ENCODE assay signal across 2 cellular contexts in the genomic region with DNA sequence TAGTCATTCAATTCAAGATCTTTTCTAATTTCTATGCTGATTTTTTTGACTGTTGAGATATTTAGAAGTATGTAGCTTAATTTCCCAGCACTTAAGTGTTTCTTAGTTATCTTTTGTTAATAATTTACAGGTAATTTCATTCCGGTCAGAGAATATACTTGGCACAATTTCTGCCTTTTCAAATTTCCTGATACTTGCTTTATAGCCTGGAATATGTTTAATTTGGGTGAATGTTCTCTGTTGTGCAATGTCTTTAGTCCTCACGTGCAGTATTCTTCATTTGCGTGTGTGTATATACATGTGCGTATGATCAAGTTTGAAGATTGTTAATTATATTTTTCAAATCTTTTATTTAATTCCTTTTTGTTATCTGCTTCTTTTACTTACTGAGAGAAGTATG.
TF ChIP-seq lines count a peak whose summit lies in the region.

No MANE protein-coding gene starts in this region.

TF ChIP-seq in SK-N-SH, 30 proteins besides CTCF, POLR2A, EP300 and RAD21 (continued from another document):
- TF ChIP-seq, protein P1, sequence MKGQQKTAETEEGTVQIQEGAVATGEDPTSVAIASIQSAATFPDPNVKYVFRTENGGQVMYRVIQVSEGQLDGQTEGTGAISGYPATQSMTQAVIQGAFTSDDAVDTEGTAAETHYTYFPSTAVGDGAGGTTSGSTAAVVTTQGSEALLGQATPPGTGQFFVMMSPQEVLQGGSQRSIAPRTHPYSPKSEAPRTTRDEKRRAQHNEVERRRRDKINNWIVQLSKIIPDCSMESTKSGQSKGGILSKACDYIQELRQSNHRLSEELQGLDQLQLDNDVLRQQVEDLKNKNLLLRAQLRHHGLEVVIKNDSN (IDR thresholded peaks at IDR 0.05; ENCODE audit: borderline replicate concordance, low read depth): no peak
- TF ChIP-seq, protein P2, sequence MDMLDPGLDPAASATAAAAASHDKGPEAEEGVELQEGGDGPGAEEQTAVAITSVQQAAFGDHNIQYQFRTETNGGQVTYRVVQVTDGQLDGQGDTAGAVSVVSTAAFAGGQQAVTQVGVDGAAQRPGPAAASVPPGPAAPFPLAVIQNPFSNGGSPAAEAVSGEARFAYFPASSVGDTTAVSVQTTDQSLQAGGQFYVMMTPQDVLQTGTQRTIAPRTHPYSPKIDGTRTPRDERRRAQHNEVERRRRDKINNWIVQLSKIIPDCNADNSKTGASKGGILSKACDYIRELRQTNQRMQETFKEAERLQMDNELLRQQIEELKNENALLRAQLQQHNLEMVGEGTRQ (IDR thresholded peaks at IDR 0.05; ENCODE audit: borderline replicate concordance, low read depth, low read length): no peak
- TF ChIP-seq MXI1 (IDR thresholded peaks at IDR 0.05; ENCODE audit: low read depth, low read length) (no peak), EZH2phosphoT487 (IDR thresholded peaks at IDR 0.05; ENCODE audit: borderline replicate concordance, low read depth) (no peak), SIN3A (IDR thresholded peaks at IDR 0.05; ENCODE audit: borderline replicate concordance, low read depth, low read length) (no peak)

TF ChIP-seq in SK-N-SH treated with all-trans-retinoic acid at 6 μM for 48 hours, 23 proteins besides CTCF, POLR2A, EP300 and RAD21 (continued from another document):
- TF ChIP-seq, protein P3, sequence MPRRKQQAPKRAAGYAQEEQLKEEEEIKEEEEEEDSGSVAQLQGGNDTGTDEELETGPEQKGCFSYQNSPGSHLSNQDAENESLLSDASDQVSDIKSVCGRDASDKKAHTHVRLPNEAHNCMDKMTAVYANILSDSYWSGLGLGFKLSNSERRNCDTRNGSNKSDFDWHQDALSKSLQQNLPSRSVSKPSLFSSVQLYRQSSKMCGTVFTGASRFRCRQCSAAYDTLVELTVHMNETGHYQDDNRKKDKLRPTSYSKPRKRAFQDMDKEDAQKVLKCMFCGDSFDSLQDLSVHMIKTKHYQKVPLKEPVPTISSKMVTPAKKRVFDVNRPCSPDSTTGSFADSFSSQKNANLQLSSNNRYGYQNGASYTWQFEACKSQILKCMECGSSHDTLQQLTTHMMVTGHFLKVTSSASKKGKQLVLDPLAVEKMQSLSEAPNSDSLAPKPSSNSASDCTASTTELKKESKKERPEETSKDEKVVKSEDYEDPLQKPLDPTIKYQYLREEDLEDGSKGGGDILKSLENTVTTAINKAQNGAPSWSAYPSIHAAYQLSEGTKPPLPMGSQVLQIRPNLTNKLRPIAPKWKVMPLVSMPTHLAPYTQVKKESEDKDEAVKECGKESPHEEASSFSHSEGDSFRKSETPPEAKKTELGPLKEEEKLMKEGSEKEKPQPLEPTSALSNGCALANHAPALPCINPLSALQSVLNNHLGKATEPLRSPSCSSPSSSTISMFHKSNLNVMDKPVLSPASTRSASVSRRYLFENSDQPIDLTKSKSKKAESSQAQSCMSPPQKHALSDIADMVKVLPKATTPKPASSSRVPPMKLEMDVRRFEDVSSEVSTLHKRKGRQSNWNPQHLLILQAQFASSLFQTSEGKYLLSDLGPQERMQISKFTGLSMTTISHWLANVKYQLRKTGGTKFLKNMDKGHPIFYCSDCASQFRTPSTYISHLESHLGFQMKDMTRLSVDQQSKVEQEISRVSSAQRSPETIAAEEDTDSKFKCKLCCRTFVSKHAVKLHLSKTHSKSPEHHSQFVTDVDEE (CRISPR knock-in tag; IDR thresholded peaks at IDR 0.05): no peak
- TF ChIP-seq BACH2 (CRISPR knock-in tag; IDR thresholded peaks at IDR 0.05; ENCODE audit: borderline replicate concordance): no peak
- no peak for TF ChIP-seq GLIS3 (CRISPR knock-in tag; IDR thresholded peaks at IDR 0.05)
